ENCODE assay signal across 6 cellular contexts in the genomic region with DNA sequence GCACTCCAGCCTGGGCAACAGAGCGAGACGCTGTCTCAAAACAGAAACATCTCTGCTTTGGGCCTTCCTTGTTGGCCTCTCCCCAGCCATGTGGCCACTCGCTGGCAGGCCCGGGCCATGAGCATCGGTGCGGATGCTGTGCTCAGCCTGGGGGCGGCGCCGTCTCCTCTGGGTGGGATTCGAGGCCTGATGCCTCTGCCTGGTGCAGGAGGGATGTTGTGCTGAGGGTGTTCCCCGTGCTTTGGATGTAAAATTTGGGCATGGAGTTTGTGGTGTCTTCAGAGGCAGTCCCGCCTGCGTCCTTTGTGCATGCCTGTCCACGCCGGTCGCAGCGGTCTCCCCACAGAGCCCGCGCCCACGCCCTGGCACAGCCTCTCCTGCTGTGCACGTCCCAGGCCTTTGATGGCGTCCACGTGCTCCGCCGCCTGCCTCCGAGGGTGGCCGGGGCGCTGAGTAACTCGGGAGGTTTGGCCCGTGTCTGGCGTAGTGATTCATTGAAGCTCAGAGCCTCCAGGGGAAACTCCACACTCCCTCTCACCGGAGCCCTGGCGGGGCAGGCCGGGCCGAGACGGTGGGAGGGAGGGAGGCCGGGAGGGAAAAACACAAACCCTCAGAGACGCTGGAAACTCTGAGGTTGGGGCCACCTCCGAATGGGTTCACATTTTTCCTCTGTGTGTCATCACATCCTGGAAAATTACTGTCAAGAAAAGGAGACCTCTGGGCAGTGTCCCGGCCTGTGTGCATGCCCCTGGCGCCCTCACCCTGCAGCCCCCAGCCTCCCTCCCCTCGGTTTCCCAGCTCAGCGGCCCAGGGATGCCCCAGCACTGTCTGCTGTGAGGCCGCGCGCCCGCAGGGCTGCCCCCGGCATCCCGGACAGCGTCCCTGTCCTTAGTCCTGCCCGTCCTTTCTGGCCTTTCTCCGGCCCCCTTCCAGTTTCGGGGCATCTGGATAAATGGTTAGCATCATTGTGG. TPM values are rescaled to one million over a fixed set of nuclear protein-coding genes. Genes with fewer than 3 reads are reported as not detected.
A peak's percentile ranks its signal among the peaks of the same experiment; 100 is the strongest.
DNase-seq lines count a peak whose midpoint lies in the region; ATAC-seq lines count a peak whose summit lies in the region.

No MANE protein-coding gene starts in this region.

- H3K27me3 ChIP-seq in trophoblast cell (ENCODE audit: insufficient read depth, low read length), result no peaks in the 10 kb centered on the region

- H3K27ac ChIP-seq in trophoblast cell (ENCODE audit: low read depth, low read length), result peak overlapping the region; percentile 90

- H3K9me3 ChIP-seq in trophoblast cell (ENCODE audit: insufficient read depth, low read depth, low read length), result peaks cover 5% of the 10 kb centered on the region

- DNase-seq in HCEC 1CT, result peak; percentile 97
- peak; percentile 50 for DNase-seq in brain pericyte (ENCODE audit: low read depth, low spot score)
- DNase-seq in trophoblast cell, result peak; percentile 97
- no peak for DNase-seq in NCI-H146 (lab: John Stamatoyannopoulos, UW)

- peaks cover 28 to 38% of the 10 kb centered on the region in 2 experiments for H3K4me1 ChIP-seq in trophoblast cell (ENCODE audit: control insufficient read depth in 1 of 2, insufficient read depth in 2 of 2, low read length in 2 of 2)

- peak overlapping the region; percentile 40 for H2AFZ ChIP-seq in trophoblast cell (ENCODE audit: insufficient read depth, low read length, poor library complexity)

- no CpG with 5 or more reads among the region's 53 CpGs for WGBS in trophoblast cell (ENCODE audit: extremely low coverage, insufficient coverage, insufficient read length)

- peak overlapping the region; percentile 80 for H2BK5ac ChIP-seq in trophoblast cell (ENCODE audit: low read depth, low read length, poor library complexity)

- H3K79me2 ChIP-seq in trophoblast cell (ENCODE audit: control insufficient read depth, insufficient read depth, low read length, poor library complexity), result peaks cover 6% of the 10 kb centered on the region

- peak overlapping the region; percentile 88 for H3K14ac ChIP-seq in trophoblast cell (ENCODE audit: low read length)

- no peak overlapping the region for H3K9ac ChIP-seq in trophoblast cell (ENCODE audit: low read length)

- H3K4me3 ChIP-seq in trophoblast cell (ENCODE audit: low read depth, low read length), result no peak overlapping the region

- peak overlapping the region; percentile 75 for H3K4ac ChIP-seq in trophoblast cell (ENCODE audit: low read depth, low read length)

- peak overlapping the region; percentile 83 for H2AK5ac ChIP-seq in trophoblast cell (ENCODE audit: low read length)

- H2BK120ac ChIP-seq in trophoblast cell (ENCODE audit: insufficient read depth, low read length, poor library complexity), result peak overlapping the region; percentile 95

- no peaks in the 10 kb centered on the region for H3K36me3 ChIP-seq in trophoblast cell (ENCODE audit: control insufficient read depth in 1 of 2, insufficient read depth in 2 of 2, low read length in 2 of 2)

- peak overlapping the region; percentile 96 for H2BK12ac ChIP-seq in trophoblast cell (ENCODE audit: low read length)

- no peak overlapping the region for H4K12ac ChIP-seq in trophoblast cell (ENCODE audit: low read depth, low read length)

- peaks cover 28% of the 10 kb centered on the region for H3K79me1 ChIP-seq in trophoblast cell (ENCODE audit: low read length)

- H4K91ac ChIP-seq in trophoblast cell (ENCODE audit: low read depth, low read length), result peak overlapping the region; percentile 98

- peak overlapping the region; percentile 83 for H4K8ac ChIP-seq in trophoblast cell (ENCODE audit: low read depth, low read length)

- no peak overlapping the region for H3K23ac ChIP-seq in trophoblast cell (ENCODE audit: low read length)

- no peak for ATAC-seq in GM19328 (IDR thresholded peaks at IDR 0.05; ENCODE audit: unreplicated experiment)
- no peak for ATAC-seq in GM21367 (IDR thresholded peaks at IDR 0.05; ENCODE audit: unreplicated experiment)

- peak overlapping the region; percentile 35 for H3K4me2 ChIP-seq in trophoblast cell (ENCODE audit: low read length)

- H3K18ac ChIP-seq in trophoblast cell (ENCODE audit: low read length), result peak overlapping the region; percentile 87

RNA-seq across cellular contexts. Expression of a gene that starts 19.0 kb away (rescaled TPM):
- polyA plus RNA-seq in trophoblast cell (2013), result 38.1 and 38.7 TPM in 2 replicates

RNA-seq across cellular contexts. Expression of a gene that starts 19.4 kb away (rescaled TPM):
- 7.2 and 7.3 TPM in 2 replicates for polyA plus RNA-seq in trophoblast cell (2013)

RNA-seq across cellular contexts. Expression of a gene that starts 26.3 kb away (rescaled TPM):
- polyA plus RNA-seq in trophoblast cell (2013), result 12.8 and 13.1 TPM in 2 replicates

RNA-seq across cellular contexts. Expression of a gene that starts 27.8 kb away (rescaled TPM):
- 24.0 and 25.6 TPM in 2 replicates for polyA plus RNA-seq in trophoblast cell (2013)

RNA-seq across cellular contexts. Expression of a gene that starts 33.8 kb away (rescaled TPM):
- 47.4 and 49.9 TPM in 2 replicates for polyA plus RNA-seq in trophoblast cell (2013)
